8 cellular contexts compared by ENCODE assay signal in genomic region chr2:152743004-152743403, GRCh38. TPM values are rescaled to one million over a fixed set of nuclear protein-coding genes. Genes with fewer than 3 reads are reported as not detected.
DNase-seq lines count a peak whose midpoint lies in the region; ATAC-seq and TF ChIP-seq lines count a peak whose summit lies in the region.
"Had no signal": no experiment of that assay in that cellular context is flagged by ENCODE, and none has a peak within 500 bp of the region (broad histone marks: within the 10 kb centered on the region; RNA-seq: fewer than 3 reads in every experiment).

No MANE protein-coding gene starts in this region.

- H3K27me3 ChIP-seq in upper lobe of right lung (no peaks in the 10 kb centered on the region), ovary (no peaks in the 10 kb centered on the region)

- H3K36me3 ChIP-seq in upper lobe of right lung, result no peaks in the 10 kb centered on the region
- no peaks in the 10 kb centered on the region for H3K36me3 ChIP-seq in ovary

- H3K9me3 ChIP-seq in upper lobe of right lung (no peaks in the 10 kb centered on the region), ovary (peaks cover 0 to 7% of the 10 kb centered on the region in 2 donors)

- intact Hi-C loops in upper lobe of right lung (cut with DNase I) (no loop called here), ovary (cut with DNase I) (loop anchor here in 1 of 4 donors (5.0 kb wide), 1 partner anchor 551 kb away; no protein-coding TSS in a partner anchor)

- TF ChIP-seq POLR2A in ovary (IDR thresholded peaks at IDR 0.05), result no peak

- WGBS in ovary, 3 donors, result 9 to 40% (median 21%) methylated on average over 3 of the region's 3 CpGs

- H3K4me1 ChIP-seq in upper lobe of right lung (no peaks in the 10 kb centered on the region), ovary (ENCODE audit: insufficient read depth) (no peaks in the 10 kb centered on the region)

- ATAC-seq in GM18498 (IDR thresholded peaks at IDR 0.05; ENCODE audit: unreplicated experiment) (peak; percentile 65), HG02588 (IDR thresholded peaks at IDR 0.05; ENCODE audit: unreplicated experiment) (peak; percentile 61), upper lobe of right lung (peak; percentile 70)

- no peak overlapping the region for H3K27ac ChIP-seq in upper lobe of right lung
- no peak overlapping the region for H3K27ac ChIP-seq in ovary
- H3K27ac ChIP-seq: skin epidermis had no signal

- H3K4me3 ChIP-seq in epithelial cell of proximal tubule (ENCODE audit: low read depth, low read length) (no peak overlapping the region), upper lobe of right lung (no peak overlapping the region), ovary (no peak overlapping the region)
- H3K4me3 ChIP-seq: skin epidermis had no signal

- TF ChIP-seq CTCF in epithelial cell of proximal tubule (conservative IDR thresholded peaks at IDR 0.05; ENCODE audit: low read depth, low read length) (peak; percentile 65), upper lobe of right lung (IDR thresholded peaks at IDR 0.05) (peak; percentile 43), ovary (IDR thresholded peaks at IDR 0.05) (peak in 1 of 3 donors; percentile 18)

- TF ChIP-seq EP300 in ovary (IDR thresholded peaks at IDR 0.05), result no peak

- DNase-seq in NCI-H2227 treated with DMSO at 0.1 percent for 48 hours (lab: John Stamatoyannopoulos, UW) (peak; percentile 12), epithelial cell of proximal tubule (ENCODE audit: low read depth) (no peak), upper lobe of right lung (no peak), ovary (no peak)
- no peak for DNase-seq in stimulated activated CD4-positive, alpha-beta T cell treated with anti-CD3 and anti-CD28 coated beads, Interleukin-4, amount 100 ng/mL, for 4 hours

RNA-seq across cellular contexts. Expression of gene ARL6IP6, which starts 24.6 kb away (rescaled TPM):
- total RNA-seq in epithelial cell of proximal tubule, result 69.3 and 83.9 TPM in 2 replicates
- total RNA-seq in upper lobe of right lung, result 15.7 TPM
- total RNA-seq in ovary, result 10 to 100 TPM; 11.1 to 38.6 (median 14.4) TPM
- 10 to 100 TPM; 13.2 to 18.3 TPM for polyA plus RNA-seq in ovary

RNA-seq across cellular contexts. Expression of gene PRPF40A, which starts 25.7 kb away (rescaled TPM):
- total RNA-seq in epithelial cell of proximal tubule (106 and 132 TPM in 2 replicates), upper lobe of right lung (71.6 TPM), ovary (10 to 100 TPM; 55.0 to 81.9 (median 64.9) TPM)
- polyA plus RNA-seq in ovary, result 10 to 100 TPM; 27.5 to 33.4 TPM
